In the genomic region with DNA sequence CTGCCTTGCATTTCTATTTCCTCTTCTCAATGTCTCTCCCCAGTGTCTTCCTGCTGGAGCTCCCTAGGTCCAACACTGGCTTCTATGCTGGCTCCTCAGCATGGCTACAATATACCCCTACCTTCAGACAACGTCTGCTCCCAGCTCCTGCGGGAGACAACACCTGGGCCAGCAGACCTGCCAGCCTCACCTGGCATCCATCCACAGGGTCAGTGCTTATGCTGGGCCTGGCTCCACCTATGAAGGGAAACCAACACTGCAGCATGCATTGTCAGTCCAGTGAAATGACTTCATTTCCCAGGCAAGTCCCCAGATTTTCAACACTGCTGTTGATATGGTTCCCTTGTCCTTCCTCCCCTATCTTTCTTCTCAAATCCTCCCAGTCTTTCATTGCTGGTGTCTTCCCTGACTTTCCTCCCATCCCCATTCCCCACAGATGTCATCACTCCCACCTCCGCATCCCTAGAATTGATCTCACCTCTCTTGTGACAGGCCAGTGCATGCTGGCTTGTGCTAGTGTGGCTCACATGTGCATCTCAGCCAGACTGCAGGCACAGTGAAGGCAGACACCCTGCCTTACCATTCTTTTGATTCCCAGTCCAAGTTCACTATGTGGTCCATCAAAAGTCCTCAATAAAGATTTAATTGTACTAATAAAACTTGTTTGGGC, we compare ENCODE assay signal across 25 cellular contexts.
DNase-seq lines count a peak whose midpoint lies in the region; ATAC-seq and TF ChIP-seq lines count a peak whose summit lies in the region.
"Had no signal": no experiment of that assay in that cellular context is flagged by ENCODE, and none has a peak within 500 bp of the region (broad histone marks: within the 10 kb centered on the region; RNA-seq: fewer than 3 reads in every experiment).

No MANE protein-coding gene starts in this region.

- TF ChIP-seq EP300 in stomach (IDR thresholded peaks at IDR 0.05) = no peak

- H3K36me3 ChIP-seq in stomach (no peaks in the 10 kb centered on the region), left lung (no peaks in the 10 kb centered on the region)
- H3K36me3 ChIP-seq: gastroesophageal sphincter, HAP-1 had no signal

- no peaks in the 10 kb centered on the region for H3K9me3 ChIP-seq in stomach
- no peaks in the 10 kb centered on the region for H3K9me3 ChIP-seq in left lung
- H3K9me3 ChIP-seq: Caco-2, gastroesophageal sphincter, HAP-1 had no signal

- TF ChIP-seq POLR2A in stomach (IDR thresholded peaks at IDR 0.05) = no peak

- intact Hi-C loops in stomach (cut with DNase I; ENCODE audit: low total_unique reads) (no loop called here), left lung (cut with DNase I) (no loop called here)
- intact Hi-C loops in activated T-helper 2 cell treated with anti-CD3 and anti-CD28 coated beads, Interferon-gamma antibody, Interleukin-2, Interleukin-4, amounts not matched to agents 10 μg/mL and 5 μg/mL and 100 μg/mL, durations not matched to agents 14 hours and 24 hours and 36 hours (cut with micrococcal nuclease) = no loop called here

- H3K36me3 Mint-ChIP-seq in stimulated activated naive B cell treated with anti-CD40 and anti-IgM and Interleukin-4, amounts not matched to agents 10 μg/mL and 1 μg/mL and 100 μg/mL, for 72 hours = no peaks in the 10 kb centered on the region
- no peaks in the 10 kb centered on the region for H3K36me3 Mint-ChIP-seq in activated T-helper 2 cell treated with anti-CD3 and anti-CD28 coated beads, Interferon-gamma antibody, Interleukin-2, Interleukin-4, amounts not matched to agents 10 μg/mL and 5 μg/mL and 100 μg/mL, durations not matched to agents 14 hours and 24 hours and 36 hours (ENCODE audit: low read depth)
- H3K36me3 Mint-ChIP-seq: activated naive CD4-positive, alpha-beta T cell treated with anti-CD3 and anti-CD28 coated beads, Interleukin-2, amount 50 U/mL, for 72 hours had no signal

- H3K27me3 ChIP-seq in stomach = no peaks in the 10 kb centered on the region
- no peaks in the 10 kb centered on the region for H3K27me3 ChIP-seq in left lung
- H3K27me3 ChIP-seq: hepatocyte had no signal

- peak; percentile 6; the same call in 1 of the 2 replicates for TF ChIP-seq CTCF in LNCaP clone FGC (IDR thresholded peaks at IDR 0.05; ENCODE audit: control insufficient read depth, extremely low read depth, insufficient read depth)
- TF ChIP-seq CTCF in epithelial cell of esophagus (IDR thresholded peaks at IDR 0.05; ENCODE audit: insufficient read depth, low read depth, low read length, missing control alignments) = no peak
- no peak for TF ChIP-seq CTCF in stomach (IDR thresholded peaks at IDR 0.05)
- no peak for TF ChIP-seq CTCF in left lung (IDR thresholded peaks at IDR 0.05)

- peaks cover 0 to 12% (median 10%) of the 10 kb centered on the region in 4 donors for H3K4me1 ChIP-seq in stomach
- no peaks in the 10 kb centered on the region for H3K4me1 ChIP-seq in left lung
- H3K4me1 ChIP-seq: gastroesophageal sphincter had no signal

- H3K4me1 Mint-ChIP-seq in stimulated activated naive B cell treated with anti-CD40 and anti-IgM and Interleukin-4, amounts not matched to agents 10 μg/mL and 1 μg/mL and 100 μg/mL, for 72 hours = peaks cover 0 to 2% of the 10 kb centered on the region in 2 donors
- peaks cover 3% of the 10 kb centered on the region for H3K4me1 Mint-ChIP-seq in activated T-helper 2 cell treated with anti-CD3 and anti-CD28 coated beads, Interferon-gamma antibody, Interleukin-2, Interleukin-4, amounts not matched to agents 10 μg/mL and 5 μg/mL and 100 μg/mL, durations not matched to agents 14 hours and 24 hours and 36 hours (ENCODE audit: low read depth)

- H3K4me3 ChIP-seq in LNCaP clone FGC (ENCODE audit: low read depth, low read length) = no peak overlapping the region
- no peak overlapping the region for H3K4me3 ChIP-seq in epithelial cell of esophagus (ENCODE audit: low read length)
- no peak overlapping the region for H3K4me3 ChIP-seq in stomach
- no peak overlapping the region for H3K4me3 ChIP-seq in left lung
- H3K4me3 ChIP-seq: gastroesophageal sphincter, HAP-1, hepatocyte, skin epidermis had no signal

- no peak for ATAC-seq in stimulated activated naive B cell treated with anti-CD40 and anti-IgM and Interleukin-4, amounts not matched to agents 10 μg/mL and 1 μg/mL and 100 μg/mL, for 72 hours (replicated peaks)
- ATAC-seq in left lung = no peak
- ATAC-seq in HG02973 (IDR thresholded peaks at IDR 0.05; ENCODE audit: unreplicated experiment) = no peak

- H3K4me3 Mint-ChIP-seq in stimulated activated naive B cell treated with anti-CD40 and anti-IgM and Interleukin-4, amounts not matched to agents 10 μg/mL and 1 μg/mL and 100 μg/mL, for 72 hours = no peak overlapping the region
- H3K4me3 Mint-ChIP-seq in activated T-helper 2 cell treated with anti-CD3 and anti-CD28 coated beads, Interferon-gamma antibody, Interleukin-2, Interleukin-4, amounts not matched to agents 10 μg/mL and 5 μg/mL and 100 μg/mL, durations not matched to agents 14 hours and 24 hours and 36 hours (ENCODE audit: low read depth) = no peak overlapping the region
- H3K4me3 Mint-ChIP-seq: dendritic cell treated with granulocyte-macrophage colony-stimulating factor and Interleukin-4, amounts not matched to agents 40 ng/mL and 50 ng/mL, for 4 days; endodermal cell had no signal

- H3K27ac Mint-ChIP-seq in stimulated activated naive B cell treated with anti-CD40 and anti-IgM and Interleukin-4, amounts not matched to agents 10 μg/mL and 1 μg/mL and 100 μg/mL, for 72 hours = no peak overlapping the region
- no peak overlapping the region for H3K27ac Mint-ChIP-seq in activated T-helper 2 cell treated with anti-CD3 and anti-CD28 coated beads, Interferon-gamma antibody, Interleukin-2, Interleukin-4, amounts not matched to agents 10 μg/mL and 5 μg/mL and 100 μg/mL, durations not matched to agents 14 hours and 24 hours and 36 hours
- H3K27ac Mint-ChIP-seq: dendritic cell treated with granulocyte-macrophage colony-stimulating factor and Interleukin-4, amounts not matched to agents 40 ng/mL and 50 ng/mL, for 4 days; endodermal cell had no signal

- peak overlapping the region in 3 of 5 donors; percentile 22 to 76 (median 46) for H3K27ac ChIP-seq in stomach
- no peak overlapping the region for H3K27ac ChIP-seq in left lung
- H3K27ac ChIP-seq: C4-2B, gastroesophageal sphincter, hepatocyte, KMS-11 had no signal

- DNase-seq in LNCaP clone FGC (ENCODE audit: low read depth) = peak; percentile 33
- peak; percentile 95 for DNase-seq in NCI-H69 (lab: John Stamatoyannopoulos, UW)
- peak; percentile 77 for DNase-seq in epithelial cell of esophagus (ENCODE audit: low read depth)
- DNase-seq in stomach = peak; percentile 56
- no peak for DNase-seq in stimulated activated naive B cell treated with anti-CD40 and anti-IgM and Interleukin-4, amounts not matched to agents 10 μg/mL and 1 μg/mL and 100 μg/mL, for 72 hours
- DNase-seq in left lung = no peak
- DNase-seq in activated T-helper 2 cell treated with anti-CD3 and anti-CD28 coated beads, Interferon-gamma antibody, Interleukin-2, Interleukin-4, amounts not matched to agents 10 μg/mL and 5 μg/mL and 100 μg/mL, durations not matched to agents 14 hours and 24 hours and 36 hours (ENCODE audit: low spot score) = no peak
- DNase-seq: activated CD4-positive, alpha-beta T cell treated with anti-CD3 and anti-CD28 coated beads, Interleukin-2, amount 50 U/mL, for 48 hours; activated CD8-positive, alpha-beta memory T cell treated with anti-CD3 and anti-CD28 coated beads, Interleukin-2, amount 50 U/mL, for 48 hours; Caco-2; central memory CD4-positive, alpha-beta T cell; DND-41; endodermal cell; mesendoderm; NCI-H2227 treated with DMSO at 0.1 percent for 48 hours; NCI-H774 had no signal

- H3K27me3 Mint-ChIP-seq in stimulated activated naive B cell treated with anti-CD40 and anti-IgM and Interleukin-4, amounts not matched to agents 10 μg/mL and 1 μg/mL and 100 μg/mL, for 72 hours = peaks cover 25 to 38% of the 10 kb centered on the region in 2 donors
- H3K27me3 Mint-ChIP-seq in activated T-helper 2 cell treated with anti-CD3 and anti-CD28 coated beads, Interferon-gamma antibody, Interleukin-2, Interleukin-4, amounts not matched to agents 10 μg/mL and 5 μg/mL and 100 μg/mL, durations not matched to agents 14 hours and 24 hours and 36 hours (ENCODE audit: low read depth) = peaks cover 15% of the 10 kb centered on the region

- no peaks in the 10 kb centered on the region for H3K9me3 Mint-ChIP-seq in stimulated activated naive B cell treated with anti-CD40 and anti-IgM and Interleukin-4, amounts not matched to agents 10 μg/mL and 1 μg/mL and 100 μg/mL, for 72 hours
- H3K9me3 Mint-ChIP-seq in activated T-helper 2 cell treated with anti-CD3 and anti-CD28 coated beads, Interferon-gamma antibody, Interleukin-2, Interleukin-4, amounts not matched to agents 10 μg/mL and 5 μg/mL and 100 μg/mL, durations not matched to agents 14 hours and 24 hours and 36 hours = no peaks in the 10 kb centered on the region
- H3K9me3 Mint-ChIP-seq: activated naive CD4-positive, alpha-beta T cell treated with anti-CD3 and anti-CD28 coated beads, Interleukin-2, amount 50 U/mL, for 72 hours; dendritic cell treated with granulocyte-macrophage colony-stimulating factor and Interleukin-4, amounts not matched to agents 40 ng/mL and 50 ng/mL, for 4 days; endodermal cell had no signal

- 53 to 74% (median 65%) methylated on average over 3 of the region's 3 CpGs for WGBS in stomach, 5 donors

Comparison
In these comparisons a context has a peak if more than half of its experiments do, and no peak if none do; other contexts are left out.
1. DNase-seq: peak in LNCaP clone FGC (single experiment), NCI-H69 (single experiment), epithelial cell of esophagus (single experiment) and stomach (single experiment); none in stimulated activated naive B cell treated with anti-CD40 and anti-IgM and Interleukin-4, amounts not matched to agents 10 μg/mL and 1 μg/mL and 100 μg/mL, for 72 hours (single experiment), left lung (0 of 2) and activated T-helper 2 cell treated with anti-CD3 and anti-CD28 coated beads, Interferon-gamma antibody, Interleukin-2, Interleukin-4, amounts not matched to agents 10 μg/mL and 5 μg/mL and 100 μg/mL, durations not matched to agents 14 hours and 24 hours and 36 hours (single experiment).
2. H3K27ac ChIP-seq: peak in stomach (3 of 5); none in left lung (0 of 2).